ENCODE assay signal across 10 cellular contexts in genomic region chr2:62036229-62036628, GRCh38.
"Had no signal": no experiment of that assay in that cellular context is flagged by ENCODE, and none has a peak within 500 bp of the region (broad histone marks: within the 10 kb centered on the region; RNA-seq: fewer than 3 reads in every experiment).

No MANE protein-coding gene starts in this region.

- DNase-seq: GM23248, GOT3, H7, H9, HCEC 1CT, HFFc6 had no signal

- FAIRE-seq: H1, H54 had no signal

- H3K4me3 Mint-ChIP-seq: GM23338, H9, HFFc6 had no signal

- H3K27ac Mint-ChIP-seq: H9, HFFc6 had no signal

- H3K9ac ChIP-seq: GM23248 had no signal

- H2AFZ ChIP-seq: GM23248, GM23338 had no signal

- H3K27ac ChIP-seq: GM23248 had no signal

- H3K4me2 ChIP-seq: GM23338 had no signal

- H3K36me3 ChIP-seq: HAP-1 had no signal

- H3K4me3 ChIP-seq: GM23248, GM23338, HAP-1 had no signal

- H3K9me3 ChIP-seq: HAP-1 had no signal

- H3K9me3 Mint-ChIP-seq: H9, HFFc6 had no signal
